In genomic region chr12:110271015-110271414, GRCh38 we compare ENCODE assay signal across 16 cellular contexts. TPM values are rescaled to one million over a fixed set of nuclear protein-coding genes. Genes with fewer than 3 reads are reported as not detected.
DNase-seq lines count a peak whose midpoint lies in the region; ATAC-seq and TF ChIP-seq lines count a peak whose summit lies in the region.
"Had no signal": no experiment of that assay in that cellular context is flagged by ENCODE, and none has a peak within 500 bp of the region (broad histone marks: within the 10 kb centered on the region; RNA-seq: fewer than 3 reads in every experiment).

No MANE protein-coding gene starts in this region.

- peak overlapping the region; percentile 28 for H3K4me3 Mint-ChIP-seq in glutamatergic neuron (ENCODE audit: unreplicated experiment)
- H3K4me3 Mint-ChIP-seq in stimulated activated memory B cell treated with anti-CD40 and anti-IgM and Interleukin-4, amounts not matched to agents 10 μg/mL and 1 μg/mL and 100 μg/mL, for 72 hours, result no peak overlapping the region
- H3K4me3 Mint-ChIP-seq: activated T-cell treated with anti-CD3 and anti-CD28 coated beads, Interleukin-2, amount 50 U/mL, for 72 hours; T-helper 17 cell had no signal

- H3K9me3 ChIP-seq in SK-N-SH (no peaks in the 10 kb centered on the region), RWPE2 (ENCODE audit: severe bottlenecking) (no peaks in the 10 kb centered on the region), stomach smooth muscle (ENCODE audit: control insufficient read depth in 2 of 2, low read length in 2 of 2) (no peaks in the 10 kb centered on the region)
- H3K9me3 ChIP-seq: left lung, thyroid gland had no signal

- ATAC-seq in SK-N-SH treated with all-trans-retinoic acid at 6 μM for 48 hours, result no peak
- no peak for ATAC-seq in RWPE2 (ENCODE audit: low read depth)
- no peak for ATAC-seq in stimulated activated memory B cell treated with anti-CD40 and anti-IgM and Interleukin-4, amounts not matched to agents 10 μg/mL and 1 μg/mL and 100 μg/mL, for 72 hours
- ATAC-seq in HG03342 (IDR thresholded peaks at IDR 0.05; ENCODE audit: unreplicated experiment), result no peak
- ATAC-seq in GM19035 (IDR thresholded peaks at IDR 0.05; ENCODE audit: unreplicated experiment), result no peak
- ATAC-seq: activated naive CD4-positive, alpha-beta T cell treated with anti-CD3 and anti-CD28 coated beads, Interleukin-2, amount 50 U/mL, for 72 hours; activated T-cell treated with anti-CD3 and anti-CD28 coated beads, Interleukin-2, amount 50 U/mL, for 72 hours; T-helper 17 cell had no signal

- no peaks in the 10 kb centered on the region for H3K36me3 Mint-ChIP-seq in glutamatergic neuron (ENCODE audit: unreplicated experiment)
- H3K36me3 Mint-ChIP-seq in stimulated activated memory B cell treated with anti-CD40 and anti-IgM and Interleukin-4, amounts not matched to agents 10 μg/mL and 1 μg/mL and 100 μg/mL, for 72 hours, result no peaks in the 10 kb centered on the region
- H3K36me3 Mint-ChIP-seq: activated naive CD4-positive, alpha-beta T cell treated with anti-CD3 and anti-CD28 coated beads, Interleukin-2, amount 50 U/mL, for 72 hours had no signal

- H3K4me1 ChIP-seq in SK-N-SH (ENCODE audit: control insufficient read depth in 1 of 2, insufficient read depth in 2 of 2, low read depth in 1 of 2, low read length in 1 of 2) (peaks cover 26 to 49% of the 10 kb centered on the region in 2 experiments), RWPE2 (ENCODE audit: insufficient read depth, poor library complexity, severe bottlenecking) (peaks cover 40% of the 10 kb centered on the region), stomach smooth muscle (ENCODE audit: control insufficient read depth, insufficient read depth, low read length) (peaks cover 34% of the 10 kb centered on the region)

- peaks cover 29% of the 10 kb centered on the region for H3F3A ChIP-seq in SK-N-SH (replicated peaks; ENCODE audit: insufficient read depth)

- no peak for TF ChIP-seq EP300 in SK-N-SH (IDR thresholded peaks at IDR 0.05; ENCODE audit: borderline replicate concordance in 1 of 2, low read depth in 1 of 2, low read length in 1 of 2)

- H3K9ac ChIP-seq in SK-N-SH (no peak overlapping the region; the same call in 1 of the 2 replicates), stomach smooth muscle (ENCODE audit: low read length in 2 of 2) (no peak overlapping the region)

- no peaks in the 10 kb centered on the region for H3K79me2 ChIP-seq in SK-N-SH (ENCODE audit: insufficient read depth)

- H3K27ac ChIP-seq in SK-N-SH (ENCODE audit: low read depth in 2 of 2, low read length in 1 of 2), result peak overlapping the region; percentile 73 to 92
- peak overlapping the region; percentile 94 for H3K27ac ChIP-seq in RWPE2 (ENCODE audit: poor library complexity, severe bottlenecking)
- peak overlapping the region; percentile 41 for H3K27ac ChIP-seq in stomach smooth muscle (ENCODE audit: low read length)
- H3K27ac ChIP-seq: left lung, thyroid gland had no signal

- WGBS in SK-N-SH (ENCODE audit: low lambda C conversion rate), result 53% methylated on average over 2 of the region's 2 CpGs

- peaks cover 26% of the 10 kb centered on the region for H3K4me1 Mint-ChIP-seq in glutamatergic neuron (ENCODE audit: low read depth, unreplicated experiment)
- H3K4me1 Mint-ChIP-seq in stimulated activated memory B cell treated with anti-CD40 and anti-IgM and Interleukin-4, amounts not matched to agents 10 μg/mL and 1 μg/mL and 100 μg/mL, for 72 hours, result no peaks in the 10 kb centered on the region

- no peaks in the 10 kb centered on the region for H3K27me3 Mint-ChIP-seq in glutamatergic neuron (ENCODE audit: unreplicated experiment)
- H3K27me3 Mint-ChIP-seq in stimulated activated memory B cell treated with anti-CD40 and anti-IgM and Interleukin-4, amounts not matched to agents 10 μg/mL and 1 μg/mL and 100 μg/mL, for 72 hours, result peaks cover 44% of the 10 kb centered on the region

- no peaks in the 10 kb centered on the region for H4K20me1 ChIP-seq in SK-N-SH (ENCODE audit: insufficient read depth)

- H3K9me2 ChIP-seq in SK-N-SH, result no peaks in the 10 kb centered on the region

- no peaks in the 10 kb centered on the region for H3K27me3 ChIP-seq in SK-N-SH (ENCODE audit: insufficient read depth)
- no peaks in the 10 kb centered on the region for H3K27me3 ChIP-seq in RWPE2 (ENCODE audit: insufficient read depth, poor library complexity, severe bottlenecking)
- H3K27me3 ChIP-seq in stomach smooth muscle (ENCODE audit: control insufficient read depth in 1 of 2, insufficient read depth in 2 of 2, low read length in 2 of 2), result no peaks in the 10 kb centered on the region
- H3K27me3 ChIP-seq: left lung, thyroid gland had no signal

- H3K9me3 Mint-ChIP-seq in glutamatergic neuron (ENCODE audit: unreplicated experiment), result no peaks in the 10 kb centered on the region
- no peaks in the 10 kb centered on the region for H3K9me3 Mint-ChIP-seq in stimulated activated memory B cell treated with anti-CD40 and anti-IgM and Interleukin-4, amounts not matched to agents 10 μg/mL and 1 μg/mL and 100 μg/mL, for 72 hours
- H3K9me3 Mint-ChIP-seq: activated naive CD4-positive, alpha-beta T cell treated with anti-CD3 and anti-CD28 coated beads, Interleukin-2, amount 50 U/mL, for 72 hours; activated T-cell treated with anti-CD3 and anti-CD28 coated beads, Interleukin-2, amount 50 U/mL, for 72 hours had no signal

- DNase-seq in SK-N-SH (no peak), RWPE2 (ENCODE audit: low spot score) (no peak), glutamatergic neuron (no peak)
- DNase-seq: activated CD4-positive, CD25-positive, alpha-beta regulatory T cell; activated T-cell treated with anti-CD3 and anti-CD28 coated beads, Interleukin-2, amount 50 U/mL, for 72 hours; KG1; left lung; T-helper 17 cell had no signal

- no peak for TF ChIP-seq RAD21 in SK-N-SH (IDR thresholded peaks at IDR 0.05; ENCODE audit: low read length)

- H2AFZ ChIP-seq in SK-N-SH (ENCODE audit: low read depth), result no peak overlapping the region

- TF ChIP-seq CTCF in SK-N-SH (IDR thresholded peaks at IDR 0.05) (no peak), RWPE2 (IDR thresholded peaks at IDR 0.05; ENCODE audit: poor library complexity, severe bottlenecking) (no peak), glutamatergic neuron (IDR thresholded peaks at IDR 0.05; ENCODE audit: partially characterized antibody, unreplicated experiment) (no peak)

- H3K4me3 ChIP-seq in SK-N-SH (ENCODE audit: low read depth in 2 of 2, low read length in 1 of 2) (no peak overlapping the region; a peak in 1 of 4 replicates), RWPE2 (ENCODE audit: severe bottlenecking) (no peak overlapping the region), stomach smooth muscle (ENCODE audit: low read length in 2 of 2) (peak overlapping the region in 1 of 2 donors; percentile 15)
- H3K4me3 ChIP-seq: left lung, skin epidermis, thyroid gland had no signal

- H3K36me3 ChIP-seq in SK-N-SH (replicated peaks in 1 of 2; ENCODE audit: control insufficient read depth in 1 of 2, insufficient read depth in 2 of 2, low read length in 1 of 2), result no peaks in the 10 kb centered on the region
- no peaks in the 10 kb centered on the region for H3K36me3 ChIP-seq in RWPE2 (ENCODE audit: low read depth)
- H3K36me3 ChIP-seq in stomach smooth muscle (ENCODE audit: control insufficient read depth in 2 of 2, insufficient read depth in 2 of 2, low read length in 2 of 2), result no peaks in the 10 kb centered on the region
- H3K36me3 ChIP-seq: left lung, thyroid gland had no signal

- CTCF ChIA-PET in SK-N-SH (lab: Yijun Ruan, JAX), result interaction anchor here (1.4 kb wide), 1 partner anchor 10 kb away, joined by 12 read pairs; the partner anchor contains the start of gene ATP2A2

- H3K4me2 ChIP-seq in SK-N-SH, result peak overlapping the region; percentile 82

- POLR2A ChIA-PET in SK-N-SH (lab: Yijun Ruan, JAX), result interaction anchor here (1.9 kb wide), 1 partner anchor 9 kb away, joined by 18 read pairs; the partner anchor contains the start of gene ATP2A2

- H3K27ac Mint-ChIP-seq in glutamatergic neuron (ENCODE audit: unreplicated experiment), result peak overlapping the region; percentile 78
- no peak overlapping the region for H3K27ac Mint-ChIP-seq in stimulated activated memory B cell treated with anti-CD40 and anti-IgM and Interleukin-4, amounts not matched to agents 10 μg/mL and 1 μg/mL and 100 μg/mL, for 72 hours
- H3K27ac Mint-ChIP-seq: activated naive CD4-positive, alpha-beta T cell treated with anti-CD3 and anti-CD28 coated beads, Interleukin-2, amount 50 U/mL, for 72 hours; activated T-cell treated with anti-CD3 and anti-CD28 coated beads, Interleukin-2, amount 50 U/mL, for 72 hours had no signal

TF ChIP-seq in SK-N-SH, 30 proteins besides CTCF, POLR2A, EP300 and RAD21 (continues in another document):
- TF ChIP-seq FOSL2 (IDR thresholded peaks at IDR 0.05; ENCODE audit: borderline replicate concordance, low read depth) (no peak), FOXJ3 (CRISPR knock-in tag; IDR thresholded peaks at IDR 0.05) (no peak), RCOR1 (IDR thresholded peaks at IDR 0.05; ENCODE audit: low read length) (no peak), FOXM1 (IDR thresholded peaks at IDR 0.05; ENCODE audit: low read depth) (no peak)

TF ChIP-seq in SK-N-SH treated with all-trans-retinoic acid at 6 μM for 48 hours, 23 proteins besides CTCF, POLR2A, EP300 and RAD21 (continues in another document):
- TF ChIP-seq ZNF70 (CRISPR knock-in tag; IDR thresholded peaks at IDR 0.05) (no peak), TSHZ2 (CRISPR knock-in tag; IDR thresholded peaks at IDR 0.05) (no peak)

RNA-seq across cellular contexts. Expression of gene ATP2A2, which starts 10.0 kb away (rescaled TPM):
- polyA plus RNA-seq in SK-N-SH (2012; rRNA removed), result 83.9 and 120 TPM in 2 replicates
- 87.4 and 103 TPM in 2 replicates for polyA plus RNA-seq in SK-N-SH (2012; cell fraction: cytosol; rRNA removed)
- polyA plus RNA-seq in SK-N-SH (2012; cell fraction: nucleus; rRNA removed), result 150 and 219 TPM in 2 replicates
- 269 TPM for total RNA-seq in glutamatergic neuron (ENCODE audit: unreplicated experiment)

Comparison
In these comparisons a context has a peak if more than half of its experiments do, and no peak if none do; other contexts are left out.
1. H3K27ac ChIP-seq: peak in every context shown above with its lines; median percentile 94 in RWPE2; 82 in SK-N-SH; 41 in stomach smooth muscle.